Comparison of ENCODE assay signal across 25 cellular contexts in genomic region chr4:53548662-53549061, GRCh38.
"Had no signal": no experiment of that assay in that cellular context is flagged by ENCODE, and none has a peak within 500 bp of the region (broad histone marks: within the 10 kb centered on the region; RNA-seq: fewer than 3 reads in every experiment).

No MANE protein-coding gene starts in this region.

- H3K27ac ChIP-seq: colonic mucosa, coronary artery, dorsolateral prefrontal cortex, epithelial cell of prostate, esophagus muscularis mucosa, esophagus squamous epithelium, foreskin keratinocyte, gastrocnemius medialis, gastroesophageal sphincter, heart left ventricle, heart right ventricle had no signal

- H3K4me1 Mint-ChIP-seq: endodermal cell had no signal

- H3K4me3 Mint-ChIP-seq: dendritic cell treated with granulocyte-macrophage colony-stimulating factor and Interleukin-4, amounts not matched to agents 40 ng/mL and 50 ng/mL, for 4 days; effector memory CD8-positive, alpha-beta T cell; endodermal cell had no signal

- H3K9me3 ChIP-seq: colonic mucosa, esophagus muscularis mucosa, esophagus squamous epithelium, gastrocnemius medialis, gastroesophageal sphincter, heart left ventricle, heart right ventricle had no signal

- H3K27ac Mint-ChIP-seq: dendritic cell treated with granulocyte-macrophage colony-stimulating factor and Interleukin-4, amounts not matched to agents 40 ng/mL and 50 ng/mL, for 4 days; effector memory CD8-positive, alpha-beta T cell; endodermal cell had no signal

- H3K4me1 ChIP-seq: colonic mucosa, esophagus muscularis mucosa, esophagus squamous epithelium, foreskin keratinocyte, gastrocnemius medialis had no signal

- H3K4me3 ChIP-seq: colonic mucosa, coronary artery, dorsolateral prefrontal cortex, esophagus muscularis mucosa, esophagus squamous epithelium, gastrocnemius medialis, gastroesophageal sphincter, heart left ventricle, heart right ventricle had no signal

- H3K27me3 Mint-ChIP-seq: dendritic cell treated with granulocyte-macrophage colony-stimulating factor and Interleukin-4, amounts not matched to agents 40 ng/mL and 50 ng/mL, for 4 days had no signal

- ATAC-seq: effector memory CD8-positive, alpha-beta T cell; esophagus mucosa; foreskin keratinocyte; gastrocnemius medialis; gastroesophageal sphincter; heart right ventricle had no signal

- FAIRE-seq: colon, endometrium, frontal cortex had no signal

- DNase-seq: colonic mucosa; cortex of kidney; dorsolateral prefrontal cortex; effector CD4-positive, alpha-beta T cell; effector memory CD4-positive, alpha-beta T cell; effector memory CD8-positive, alpha-beta T cell; endodermal cell; erythroblast; esophagus squamous epithelium; foreskin fibroblast; foreskin keratinocyte; foreskin melanocyte; gastrocnemius medialis; glutamatergic neuron; heart left ventricle; heart right ventricle had no signal

- H3K27me3 ChIP-seq: colonic mucosa, dorsolateral prefrontal cortex, esophagus muscularis mucosa, esophagus squamous epithelium, foreskin keratinocyte, gastrocnemius medialis, gastroesophageal sphincter, heart left ventricle, heart right ventricle had no signal

- H3K36me3 ChIP-seq: colonic mucosa, esophagus muscularis mucosa, gastrocnemius medialis, gastroesophageal sphincter, heart left ventricle, heart right ventricle had no signal

- H3K9me3 Mint-ChIP-seq: dendritic cell treated with granulocyte-macrophage colony-stimulating factor and Interleukin-4, amounts not matched to agents 40 ng/mL and 50 ng/mL, for 4 days; effector memory CD8-positive, alpha-beta T cell; endodermal cell had no signal
